7 cellular contexts compared by ENCODE assay signal in genomic region chr11:95791385-95792033, GRCh38. TPM values are rescaled to one million over a fixed set of nuclear protein-coding genes. Genes with fewer than 3 reads are reported as not detected.
A peak's percentile ranks its signal among the peaks of the same experiment; 100 is the strongest.
DNase-seq lines count a peak whose midpoint lies in the region; ATAC-seq and TF ChIP-seq lines count a peak whose summit lies in the region.

No MANE protein-coding gene starts in this region.

- no peak for DNase-seq in HFFc6
- DNase-seq in T-helper 17 cell, result no peak
- no peak for DNase-seq in right cardiac atrium
- no peak for DNase-seq in spleen
- no peak for DNase-seq in activated effector memory CD4-positive, alpha-beta T cell treated with Interleukin-2 at 50 U/mL for 16 hours
- DNase-seq in NCI-H2196 treated with DMSO at 0.1 percent for 48 hours (lab: John Stamatoyannopoulos, UW; ENCODE audit: unreplicated experiment), result no peak
- DNase-seq in RPMI8226, result no peak

- ATAC-seq in T-helper 17 cell (no peak), right cardiac atrium (no peak)

- 38% methylated on average over 15 of the region's 15 CpGs for WGBS in right cardiac atrium
- WGBS in spleen, 5 donors, result 36 to 46% (median 37%) methylated on average over 15 of the region's 15 CpGs

- H3K4me3 Mint-ChIP-seq in HFFc6 (peak overlapping the region; percentile 100), T-helper 17 cell (peak overlapping the region; percentile 97)

- TF ChIP-seq POLR2A in spleen (IDR thresholded peaks at IDR 0.05), result no peak

- peaks cover 0 to 14% (median 10%) of the 10 kb centered on the region in 6 donors for H3K36me3 ChIP-seq in spleen

- H3K27me3 Mint-ChIP-seq in HFFc6 (ENCODE audit: insufficient read depth) (peaks cover 2% of the 10 kb centered on the region), T-helper 17 cell (no peaks in the 10 kb centered on the region)

- peaks cover 44% of the 10 kb centered on the region for H3K4me1 Mint-ChIP-seq in HFFc6 (ENCODE audit: low read depth)
- H3K4me1 Mint-ChIP-seq in T-helper 17 cell, result peaks cover 44% of the 10 kb centered on the region

- H3K27me3 ChIP-seq in right cardiac atrium (ENCODE audit: control insufficient read depth, insufficient read depth) (no peaks in the 10 kb centered on the region), spleen (replicated peaks in 1 of 7) (no peaks in the 10 kb centered on the region)

- no peaks in the 10 kb centered on the region for H3K9me3 Mint-ChIP-seq in HFFc6

- H3K36me3 Mint-ChIP-seq in HFFc6 (ENCODE audit: low read depth) (peaks cover 20% of the 10 kb centered on the region; the same call in 1 of the 2 replicates), T-helper 17 cell (ENCODE audit: low read depth) (no peaks in the 10 kb centered on the region)

- TF ChIP-seq CTCF in HFFc6 (IDR thresholded peaks at IDR 0.05) (no peak), spleen (IDR thresholded peaks at IDR 0.05 in 8 of 11, conservative IDR thresholded peaks at IDR 0.05 in 3 of 11) (no peak)

- H3K4me1 ChIP-seq in right cardiac atrium (ENCODE audit: control insufficient read depth, insufficient read depth, low read length) (no peaks in the 10 kb centered on the region), spleen (peaks cover 7 to 69% (median 39%) of the 10 kb centered on the region in 6 donors)

- intact Hi-C loops in right cardiac atrium (cut with DNase I) (no loop called here), spleen (cut with DNase I; ENCODE audit: low total_unique reads) (no loop called here)

- H3K27ac ChIP-seq in right cardiac atrium (ENCODE audit: low read length) (no peak overlapping the region), spleen (peak overlapping the region in 7 of 8 donors; percentile 97 to 100 (median 99))

- no peaks in the 10 kb centered on the region for H3K9me3 ChIP-seq in T-helper 17 cell (ENCODE audit: control insufficient read depth, low read length, poor library complexity, severe bottlenecking)
- no peaks in the 10 kb centered on the region for H3K9me3 ChIP-seq in right cardiac atrium (ENCODE audit: control insufficient read depth, low read length)
- no peaks in the 10 kb centered on the region for H3K9me3 ChIP-seq in spleen

- H3K27ac Mint-ChIP-seq in HFFc6, result peak overlapping the region; percentile 100
- H3K27ac Mint-ChIP-seq in T-helper 17 cell, result peak overlapping the region; percentile 99

- H3K4me3 ChIP-seq in right cardiac atrium (ENCODE audit: low read length), result peak overlapping the region; percentile 87
- H3K4me3 ChIP-seq in spleen, result peak overlapping the region; percentile 68 to 94 (median 85)

RNA-seq across cellular contexts. Expression of gene CEP57, which starts 1.2 kb away (rescaled TPM):
- 10 to 100 TPM; 24.9 to 29.5 (median 26.6) TPM for total RNA-seq in HFFc6 (2021; fragmentation: NEBNext Ultra II Directional; extraction: Animal tissue kit (Norgen Biotek cat#: 25700))
- total RNA-seq in T-helper 17 cell, result 10 to 100 TPM; 61.5 to 67.1 TPM
- total RNA-seq in right cardiac atrium, result 10 to 100 TPM; 24.4 to 29.6 (median 25.3) TPM
- polyA plus RNA-seq in right cardiac atrium, result 12.1 TPM
- 10 to 100 TPM; 36.3 to 50.4 (median 43.5) TPM for total RNA-seq in spleen
- 10 to 100 TPM; 19.2 to 23.5 (median 22.2) TPM for polyA plus RNA-seq in spleen

RNA-seq across cellular contexts. Expression of gene FAM76B, which starts 1.9 kb away (rescaled TPM):
- total RNA-seq in HFFc6 (2021; fragmentation: NEBNext Ultra II Directional; extraction: Animal tissue kit (Norgen Biotek cat#: 25700)), result 10 to 100 TPM in 2 of 6 experiments, 1 to 10 TPM in 4; 7.2 to 11.9 (median 9.2) TPM
- total RNA-seq in T-helper 17 cell, result 10 to 100 TPM; 55.5 to 79.1 TPM
- total RNA-seq in right cardiac atrium, result 10 to 100 TPM in 2 of 4 donors, 1 to 10 TPM in 2; 9.4 to 11.2 (median 10.2) TPM
- polyA plus RNA-seq in right cardiac atrium, result 6.6 TPM
- total RNA-seq in spleen, result 10 to 100 TPM; 34.9 to 47.4 (median 37.2) TPM
- 10 to 100 TPM; 15.9 to 19.7 (median 16.5) TPM for polyA plus RNA-seq in spleen
